9 cellular contexts compared by ENCODE assay signal in genomic region chr2:232418466-232419244, GRCh38. TPM values are rescaled to one million over a fixed set of nuclear protein-coding genes. Genes with fewer than 3 reads are reported as not detected.
DNase-seq lines count a peak whose midpoint lies in the region; ATAC-seq and TF ChIP-seq lines count a peak whose summit lies in the region.
"Had no signal": no experiment of that assay in that cellular context is flagged by ENCODE, and none has a peak within 500 bp of the region (broad histone marks: within the 10 kb centered on the region; RNA-seq: fewer than 3 reads in every experiment).

No MANE protein-coding gene starts in this region.

- peaks cover 99% of the 10 kb centered on the region for H3K27me3 Mint-ChIP-seq in activated naive CD4-positive, alpha-beta T cell treated with anti-CD3 and anti-CD28 coated beads, Interleukin-2, amount 10 ng/mL, durations not matched to agents 7 days and 5 days
- H3K27me3 Mint-ChIP-seq in type B pancreatic cell: peaks cover 87% of the 10 kb centered on the region

- peak overlapping the region; percentile 28 for H3K4me3 Mint-ChIP-seq in activated naive CD4-positive, alpha-beta T cell treated with anti-CD3 and anti-CD28 coated beads, Interleukin-2, amount 10 ng/mL, durations not matched to agents 7 days and 5 days
- H3K4me3 Mint-ChIP-seq in type B pancreatic cell: peak overlapping the region; percentile 87

- peak; percentile 41 for DNase-seq in activated naive CD4-positive, alpha-beta T cell treated with anti-CD3 and anti-CD28 coated beads, Interleukin-2, amount 10 ng/mL, durations not matched to agents 7 days and 5 days
- no peak for DNase-seq in activated naive CD4-positive, alpha-beta T cell treated with anti-CD3 and anti-CD28 coated beads, Interleukin-2, amount 50 U/mL, for 16 hours
- DNase-seq in activated naive CD4-positive, alpha-beta T cell treated with anti-CD3 and anti-CD28 coated beads, Interleukin-2, amount 50 U/mL, for 72 hours (ENCODE audit: low spot score in 2 of 2): peak in 1 of 2 donors; percentile 47
- DNase-seq in iris pigment epithelial cell (ENCODE audit: low read depth) (peak; percentile 38), type B pancreatic cell (ENCODE audit: extremely low spot score, unreplicated experiment) (no peak), hippocampal formation (lab: John Stamatoyannopoulos, UW) (no peak), GOT3 (lab: John Stamatoyannopoulos, UW) (no peak)

- CTCF ChIA-PET in activated naive CD4-positive, alpha-beta T cell treated with anti-CD3 and anti-CD28 coated beads, Interleukin-2, amount 10 ng/mL, durations not matched to agents 7 days and 5 days (lab: Charles Lee): interaction anchor here (1.3 kb wide), 1 partner anchor 21 kb away, joined by 3 read pairs; no protein-coding TSS in a partner anchor

- ATAC-seq in activated naive CD4-positive, alpha-beta T cell treated with anti-CD3 and anti-CD28 coated beads, Interleukin-2, amount 50 U/mL, for 72 hours: peak; percentile 45 to 72
- no peak for ATAC-seq in HG02870 (IDR thresholded peaks at IDR 0.05; ENCODE audit: unreplicated experiment)

- peaks cover 16% of the 10 kb centered on the region for H3K4me1 Mint-ChIP-seq in activated naive CD4-positive, alpha-beta T cell treated with anti-CD3 and anti-CD28 coated beads, Interleukin-2, amount 10 ng/mL, durations not matched to agents 7 days and 5 days
- H3K4me1 Mint-ChIP-seq in type B pancreatic cell (ENCODE audit: unreplicated experiment): peaks cover 4% of the 10 kb centered on the region

- H3K9me3 Mint-ChIP-seq in activated naive CD4-positive, alpha-beta T cell treated with anti-CD3 and anti-CD28 coated beads, Interleukin-2, amount 10 ng/mL, durations not matched to agents 7 days and 5 days: peaks cover 14% of the 10 kb centered on the region
- H3K9me3 Mint-ChIP-seq in activated naive CD4-positive, alpha-beta T cell treated with anti-CD3 and anti-CD28 coated beads, Interleukin-2, amount 50 U/mL, for 72 hours: peaks cover 0 to 10% of the 10 kb centered on the region in 2 donors
- H3K9me3 Mint-ChIP-seq in type B pancreatic cell: peaks cover 4% of the 10 kb centered on the region

- peaks cover 3% of the 10 kb centered on the region for H3K36me3 Mint-ChIP-seq in activated naive CD4-positive, alpha-beta T cell treated with anti-CD3 and anti-CD28 coated beads, Interleukin-2, amount 10 ng/mL, durations not matched to agents 7 days and 5 days
- peaks cover 6 to 14% of the 10 kb centered on the region in 2 donors for H3K36me3 Mint-ChIP-seq in activated naive CD4-positive, alpha-beta T cell treated with anti-CD3 and anti-CD28 coated beads, Interleukin-2, amount 50 U/mL, for 72 hours
- H3K36me3 Mint-ChIP-seq in type B pancreatic cell: peaks cover 8% of the 10 kb centered on the region

- H3K27ac Mint-ChIP-seq in activated naive CD4-positive, alpha-beta T cell treated with anti-CD3 and anti-CD28 coated beads, Interleukin-2, amount 10 ng/mL, durations not matched to agents 7 days and 5 days: no peak overlapping the region
- H3K27ac Mint-ChIP-seq in activated naive CD4-positive, alpha-beta T cell treated with anti-CD3 and anti-CD28 coated beads, Interleukin-2, amount 50 U/mL, for 72 hours: no peak overlapping the region
- peak overlapping the region; percentile 58 for H3K27ac Mint-ChIP-seq in type B pancreatic cell

- no peak for TF ChIP-seq CTCF in type B pancreatic cell (conservative IDR thresholded peaks at IDR 0.05)

RNA-seq across cellular contexts. Expression of gene ALPG, which starts 12.0 kb away (rescaled TPM):
- total RNA-seq in activated naive CD4-positive, alpha-beta T cell treated with anti-CD3 and anti-CD28 coated beads, Interleukin-2, amount 50 U/mL, for 72 hours: not detected
- total RNA-seq in type B pancreatic cell (ENCODE audit: low replicate concordance): 0.14 and 0.88 TPM in 2 replicates
- total RNA-seq: renal cortical epithelial cell had no signal

RNA-seq across cellular contexts. Expression of gene ALPI, which starts 37.3 kb away (rescaled TPM):
- not detected for total RNA-seq in activated naive CD4-positive, alpha-beta T cell treated with anti-CD3 and anti-CD28 coated beads, Interleukin-2, amount 50 U/mL, for 72 hours
- total RNA-seq in type B pancreatic cell (ENCODE audit: low replicate concordance): 1.5 and 6.5 TPM in 2 replicates
- total RNA-seq: renal cortical epithelial cell had no signal

RNA-seq across cellular contexts. Expression of gene ALPP, which starts 40.1 kb away (rescaled TPM):
- total RNA-seq in activated naive CD4-positive, alpha-beta T cell treated with anti-CD3 and anti-CD28 coated beads, Interleukin-2, amount 50 U/mL, for 72 hours: under 1 TPM; 0.16 to 0.53 TPM
- 0.27 and 1.5 TPM in 2 replicates for total RNA-seq in type B pancreatic cell (ENCODE audit: low replicate concordance)
- total RNA-seq: renal cortical epithelial cell had no signal

Comparison
In these comparisons a context has a peak if more than half of its experiments do, and no peak if none do; other contexts are left out.
1. DNase-seq: peak in activated naive CD4-positive, alpha-beta T cell treated with anti-CD3 and anti-CD28 coated beads, Interleukin-2, amount 10 ng/mL, durations not matched to agents 7 days and 5 days (single experiment) and iris pigment epithelial cell (single experiment); none in activated naive CD4-positive, alpha-beta T cell treated with anti-CD3 and anti-CD28 coated beads, Interleukin-2, amount 50 U/mL, for 16 hours (single experiment), type B pancreatic cell (single experiment), hippocampal formation (0 of 2) and GOT3 (single experiment).